In the genomic region with DNA sequence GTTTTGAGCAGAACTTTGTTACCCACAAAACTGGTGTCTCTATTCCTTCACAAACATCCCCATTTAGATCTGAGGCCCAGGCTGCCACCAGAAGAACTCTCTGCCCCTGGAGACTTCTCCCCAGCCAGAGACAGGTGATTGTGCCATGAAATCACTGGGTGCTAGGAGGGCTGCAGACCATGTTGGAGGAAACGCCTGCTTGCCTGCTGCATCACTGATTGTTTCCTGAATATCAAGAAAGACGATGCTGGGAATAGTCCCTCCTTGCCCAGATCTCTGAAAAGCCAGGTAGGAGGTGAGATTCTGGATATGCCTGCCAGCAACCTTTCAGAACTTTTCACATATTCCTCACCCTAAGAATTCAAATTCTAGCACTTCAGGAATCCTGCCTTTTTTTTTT, we compare ENCODE assay signal across 18 cellular contexts. TPM values are rescaled to one million over a fixed set of nuclear protein-coding genes. Genes with fewer than 3 reads are reported as not detected.
DNase-seq lines count a peak whose midpoint lies in the region; ATAC-seq, FAIRE-seq and TF ChIP-seq lines count a peak whose summit lies in the region.
"Had no signal": no experiment of that assay in that cellular context is flagged by ENCODE, and none has a peak within 500 bp of the region (broad histone marks: within the 10 kb centered on the region; RNA-seq: fewer than 3 reads in every experiment).

No MANE protein-coding gene starts in this region.

- H3K9me3 ChIP-seq in heart right ventricle (no peaks in the 10 kb centered on the region), H1 (ENCODE audit: insufficient read depth in 2 of 2, low read depth in 1 of 2, low read length in 1 of 2) (no peaks in the 10 kb centered on the region), trophoblast cell (ENCODE audit: insufficient read depth, low read depth, low read length) (no peaks in the 10 kb centered on the region)
- H3K9me3 ChIP-seq: BLaER1 treated with 17β-estradiol and CSF1 and Interleukin-3, amounts not matched to agents 10 nM and 100 nM had no signal

- CTCF ChIA-PET in H1 (lab: Charles Lee; ENCODE audit: partially characterized antibody) = no interaction called here
- CTCF ChIA-PET in RWPE1 (lab: Yijun Ruan, JAX) = no interaction called here

- DNase-seq in heart right ventricle (no peak), left cardiac atrium (no peak), GM23338 (ENCODE audit: low spot score) (no peak), H1 (ENCODE audit: low read depth in 1 of 2, low spot score in 2 of 2) (no peak), trophoblast cell (no peak), NCI-H82 (lab: John Stamatoyannopoulos, UW) (no peak), RWPE1 (ENCODE audit: low spot score) (no peak)
- DNase-seq: 8988T; Calu3; CD8-positive, alpha-beta T cell; DMS79 treated with DMSO at 0.1 percent for 48 hours; GF-D8; GOT3; H9 had no signal

- no peak for FAIRE-seq in H1 (lab: Jason Lieb, UNC)

- no peak overlapping the region for H2AK5ac ChIP-seq in H1 (ENCODE audit: low read depth, low read length)
- H2AK5ac ChIP-seq in trophoblast cell (ENCODE audit: low read length) = no peak overlapping the region

- H3K4me3 ChIP-seq in heart right ventricle (no peak overlapping the region), GM23338 (no peak overlapping the region), H1 (ENCODE audit: extremely low read depth in 1 of 4, insufficient read depth in 2 of 4, low read depth in 3 of 4, low read length in 4 of 4) (no peak overlapping the region), trophoblast cell (ENCODE audit: low read depth, low read length) (no peak overlapping the region)
- H3K4me3 ChIP-seq: BLaER1 treated with 17β-estradiol and CSF1 and Interleukin-3, amounts not matched to agents 10 nM and 100 nM had no signal

- H4K91ac ChIP-seq in H1 (replicated peaks; ENCODE audit: insufficient read length, low read length) = no peak overlapping the region
- peak overlapping the region; percentile 15 for H4K91ac ChIP-seq in trophoblast cell (ENCODE audit: low read depth, low read length)

- H3K27ac Mint-ChIP-seq in GM23338 = no peak overlapping the region
- H3K27ac Mint-ChIP-seq: B cell; CD8-positive, alpha-beta T cell; H9 had no signal

- H3K18ac ChIP-seq in H1 (ENCODE audit: extremely low read depth, low read length) (no peak overlapping the region), trophoblast cell (ENCODE audit: low read length) (no peak overlapping the region)

- H2BK5ac ChIP-seq in H1 (ENCODE audit: low read depth, low read length) (no peak overlapping the region), trophoblast cell (ENCODE audit: low read depth, low read length, poor library complexity) (no peak overlapping the region)

- no peaks in the 10 kb centered on the region for H3K23me2 ChIP-seq in H1 (ENCODE audit: low read depth, low read length)

- TF ChIP-seq POLR2A in H1 (IDR thresholded peaks at IDR 0.05; ENCODE audit: control extremely low read depth in 1 of 2, low read depth in 2 of 2, low read length in 2 of 2) = no peak

- no peak for ATAC-seq in heart right ventricle
- ATAC-seq in left cardiac atrium = no peak
- no peak for ATAC-seq in GM23338
- no peak for ATAC-seq in HG03378 (IDR thresholded peaks at IDR 0.05; ENCODE audit: unreplicated experiment)
- ATAC-seq: CD8-positive, alpha-beta T cell had no signal

- no peaks in the 10 kb centered on the region for H3K27me3 Mint-ChIP-seq in GM23338 (ENCODE audit: insufficient read depth, low read depth, poor library complexity)

- TF ChIP-seq EP300 in H1 (IDR thresholded peaks at IDR 0.05; ENCODE audit: borderline replicate concordance in 1 of 2, low read depth in 2 of 2, low read length in 2 of 2) = no peak

- H2BK120ac ChIP-seq in H1 (replicated peaks; ENCODE audit: low read depth, low read length) (no peak overlapping the region), trophoblast cell (ENCODE audit: insufficient read depth, low read length, poor library complexity) (no peak overlapping the region)

- H3K36me3 ChIP-seq in heart right ventricle = no peaks in the 10 kb centered on the region
- H3K36me3 ChIP-seq in GM23338 (ENCODE audit: insufficient read depth) = no peaks in the 10 kb centered on the region
- H3K36me3 ChIP-seq in H1 (ENCODE audit: control insufficient read depth in 2 of 4, insufficient read depth in 4 of 4, low read length in 3 of 4) = no peaks in the 10 kb centered on the region
- H3K36me3 ChIP-seq in trophoblast cell (ENCODE audit: control insufficient read depth in 1 of 2, insufficient read depth in 2 of 2, low read length in 2 of 2) = no peaks in the 10 kb centered on the region
- H3K36me3 ChIP-seq: BLaER1 treated with 17β-estradiol and CSF1 and Interleukin-3, amounts not matched to agents 10 nM and 100 nM had no signal

- H2AFZ ChIP-seq in GM23338 (peak overlapping the region; percentile 33; the same call in 1 of the 2 replicates), H1 (ENCODE audit: low read length) (peak overlapping the region; percentile 60; the same call in 1 of the 2 replicates), trophoblast cell (ENCODE audit: insufficient read depth, low read length, poor library complexity) (no peak overlapping the region)

- no peaks in the 10 kb centered on the region for H3K9me3 Mint-ChIP-seq in GM23338
- H3K9me3 Mint-ChIP-seq: CD8-positive, alpha-beta T cell; H9 had no signal

- no peak overlapping the region for H2BK15ac ChIP-seq in H1 (ENCODE audit: low read length)

- peak overlapping the region in 6 of 10 donors; percentile 54 to 92 (median 74) for H3K27ac ChIP-seq in heart right ventricle
- no peak overlapping the region for H3K27ac ChIP-seq in GM23338 (ENCODE audit: low read depth)
- H3K27ac ChIP-seq in H1 (ENCODE audit: low read depth, low read length) = no peak overlapping the region
- no peak overlapping the region for H3K27ac ChIP-seq in trophoblast cell (ENCODE audit: low read depth, low read length)
- no peak overlapping the region for H3K27ac ChIP-seq in RWPE1
- H3K27ac ChIP-seq: BLaER1 treated with 17β-estradiol and CSF1 and Interleukin-3, amounts not matched to agents 10 nM and 100 nM had no signal

- H3K36me3 Mint-ChIP-seq in GM23338 (ENCODE audit: low read depth) = no peaks in the 10 kb centered on the region
- H3K36me3 Mint-ChIP-seq: CD8-positive, alpha-beta T cell had no signal

- H3F3A ChIP-seq in GM23338 (replicated peaks; ENCODE audit: low read depth) = no peaks in the 10 kb centered on the region

- H2BK12ac ChIP-seq in H1 (ENCODE audit: low read depth, low read length) = no peak overlapping the region
- peak overlapping the region; percentile 41 for H2BK12ac ChIP-seq in trophoblast cell (ENCODE audit: low read length)

- H3K4me3 Mint-ChIP-seq in GM23338 = no peak overlapping the region
- H3K4me3 Mint-ChIP-seq: B cell; CD8-positive, alpha-beta T cell; H9 had no signal

- no peak overlapping the region for H4K5ac ChIP-seq in H1 (ENCODE audit: insufficient read length, low read depth, low read length)

- intact Hi-C loops in heart right ventricle (cut with DNase I) = no loop called here
- intact Hi-C loops in left cardiac atrium (cut with DNase I) = no loop called here

- H3K23ac ChIP-seq in H1 (ENCODE audit: insufficient read length) = no peak overlapping the region
- no peak overlapping the region for H3K23ac ChIP-seq in trophoblast cell (ENCODE audit: low read length)

- H3K79me2 ChIP-seq in GM23338 (replicated peaks; ENCODE audit: insufficient read depth) (no peaks in the 10 kb centered on the region), H1 (ENCODE audit: control insufficient read depth in 1 of 2, insufficient read depth in 2 of 2, low read length in 2 of 2) (no peaks in the 10 kb centered on the region), trophoblast cell (ENCODE audit: control insufficient read depth, insufficient read depth, low read length, poor library complexity) (no peaks in the 10 kb centered on the region)

- POLR2A ChIA-PET in H1 (lab: Charles Lee; ENCODE audit: partially characterized antibody) = no interaction called here
- POLR2A ChIA-PET in RWPE1 (lab: Yijun Ruan, JAX; ENCODE audit: low non-redundant PET) = no interaction called here

- H4K12ac ChIP-seq in trophoblast cell (ENCODE audit: low read depth, low read length) = no peak overlapping the region

- H3K4me1 ChIP-seq in heart right ventricle (peaks cover 0 to 57% (median 33%) of the 10 kb centered on the region in 9 donors), GM23338 (ENCODE audit: insufficient read depth) (peaks cover 17% of the 10 kb centered on the region; the same call in 1 of the 2 replicates), H1 (replicated peaks in 1 of 4; ENCODE audit: control insufficient read depth in 3 of 4, insufficient read depth in 4 of 4, low read length in 3 of 4) (peaks cover 0 to 7% (median 4%) of the 10 kb centered on the region in 4 experiments; a peak in 3 of 7 replicates), trophoblast cell (ENCODE audit: control insufficient read depth in 1 of 2, insufficient read depth in 2 of 2, low read length in 2 of 2) (peaks cover 6 to 7% of the 10 kb centered on the region in 2 experiments)

- H3K4me2 ChIP-seq in GM23338 (no peak overlapping the region), H1 (ENCODE audit: insufficient read depth in 1 of 2, low read depth in 2 of 2, low read length in 2 of 2) (no peak overlapping the region), trophoblast cell (ENCODE audit: low read length) (no peak overlapping the region)
- H3K4me2 ChIP-seq: BLaER1 treated with 17β-estradiol and CSF1 and Interleukin-3, amounts not matched to agents 10 nM and 100 nM had no signal

- H4K8ac ChIP-seq in H1 (ENCODE audit: extremely low read depth, insufficient read depth, low read length) (no peak overlapping the region), trophoblast cell (ENCODE audit: low read depth, low read length) (no peak overlapping the region)

- H3K9ac ChIP-seq in H1 (replicated peaks in 1 of 4; ENCODE audit: extremely low read depth in 1 of 4, low read depth in 3 of 4, low read length in 3 of 4) (no peak overlapping the region), trophoblast cell (ENCODE audit: low read length) (no peak overlapping the region)
- H3K9ac ChIP-seq: BLaER1 treated with 17β-estradiol and CSF1 and Interleukin-3, amounts not matched to agents 10 nM and 100 nM had no signal

- H4K20me1 ChIP-seq in GM23338 (replicated peaks; ENCODE audit: insufficient read depth) = no peaks in the 10 kb centered on the region
- H4K20me1 ChIP-seq in H1 (replicated peaks in 1 of 2; ENCODE audit: control insufficient read depth in 1 of 2, insufficient read depth in 2 of 2, low read length in 2 of 2) = no peaks in the 10 kb centered on the region
- H4K20me1 ChIP-seq: BLaER1 treated with 17β-estradiol and CSF1 and Interleukin-3, amounts not matched to agents 10 nM and 100 nM had no signal

- peaks cover 43% of the 10 kb centered on the region for H3K4me1 Mint-ChIP-seq in GM23338
- H3K4me1 Mint-ChIP-seq: B cell had no signal

- H3K27me3 ChIP-seq in heart right ventricle (no peaks in the 10 kb centered on the region), GM23338 (ENCODE audit: insufficient read depth) (no peaks in the 10 kb centered on the region), H1 (replicated peaks in 1 of 4; ENCODE audit: control insufficient read depth in 3 of 4, extremely low read depth in 1 of 4, insufficient read depth in 3 of 4, low read length in 3 of 4) (no peaks in the 10 kb centered on the region), trophoblast cell (ENCODE audit: insufficient read depth, low read length) (no peaks in the 10 kb centered on the region)
- H3K27me3 ChIP-seq: BLaER1 treated with 17β-estradiol and CSF1 and Interleukin-3, amounts not matched to agents 10 nM and 100 nM had no signal

- H3K79me1 ChIP-seq in H1 (ENCODE audit: low read depth, low read length) (no peaks in the 10 kb centered on the region), trophoblast cell (ENCODE audit: low read length) (peaks cover 10% of the 10 kb centered on the region)

- no peak for TF ChIP-seq RAD21 in H1 (IDR thresholded peaks at IDR 0.05 in 1 of 2, conservative IDR thresholded peaks at IDR 0.05 in 1 of 2; ENCODE audit: low read depth in 2 of 2, low read length in 2 of 2)

- H3K56ac ChIP-seq in H1 (replicated peaks; ENCODE audit: insufficient read length, low read depth, low read length) = no peak overlapping the region

- 68 to 70% methylated on average over 2 of the region's 2 CpGs for WGBS in heart right ventricle, 2 donors
- 86% methylated on average over 2 of the region's 2 CpGs; no CpG with 5 or more reads in 1 of the 2 experiments for WGBS in H1 (ENCODE audit: extremely low coverage in 1 of 2, insufficient coverage in 1 of 2, insufficient read length in 1 of 2, insufficient replicate concordance in 2 of 2, low coverage in 1 of 2, low lambda C conversion rate in 2 of 2, missing lambda C conversion rate in 1 of 2), 2 experiments
- no CpG with 5 or more reads among the region's 2 CpGs for WGBS in trophoblast cell (ENCODE audit: extremely low coverage, insufficient coverage, insufficient read length)

- H3K14ac ChIP-seq in H1 (ENCODE audit: insufficient read length) = no peak overlapping the region
- H3K14ac ChIP-seq in trophoblast cell (ENCODE audit: low read length) = no peak overlapping the region

- no peaks in the 10 kb centered on the region for H3K9me2 ChIP-seq in GM23338 (ENCODE audit: insufficient read depth)

- no peak overlapping the region for H2BK20ac ChIP-seq in H1 (ENCODE audit: low read length)

- TF ChIP-seq CTCF in heart right ventricle (IDR thresholded peaks at IDR 0.05) (no peak), GM23338 (conservative IDR thresholded peaks at IDR 0.05; ENCODE audit: low read depth in 2 of 2) (no peak), H1 (IDR thresholded peaks at IDR 0.05; ENCODE audit: control extremely low read depth in 1 of 3, insufficient read depth in 1 of 3, low read depth in 1 of 3, low read length in 3 of 3) (no peak), RWPE1 (conservative IDR thresholded peaks at IDR 0.05; ENCODE audit: low read depth) (no peak)

- no peak overlapping the region for H3K4ac ChIP-seq in H1 (replicated peaks; ENCODE audit: insufficient read length, low read depth, low read length)
- no peak overlapping the region for H3K4ac ChIP-seq in trophoblast cell (ENCODE audit: low read depth, low read length)

RNA-seq across cellular contexts. Expression of gene ZNF366, which starts 8.1 kb away (rescaled TPM):
- total RNA-seq in heart right ventricle (10 to 100 TPM in 2 of 10 donors, 1 to 10 TPM in 8; 3.8 to 10.5 (median 5.4) TPM), left cardiac atrium (1 to 10 TPM; 7.0 to 9.1 TPM)
- polyA plus RNA-seq in heart right ventricle (1 to 10 TPM; 1.7 to 2.5 TPM), GM23338 (2016; fragmentation: Nextera tagmentation; extraction: Ambion mirVana) (not detected in 2 replicates), H1 (2011; rRNA removed) (not detected in 2 replicates)
- total RNA-seq in GM23338 (2014; rRNA removed; shearing (Covaris generic)) = not detected in 2 replicates
- not detected in 2 replicates for total RNA-seq in H1 (2021; fragmentation: NEBNext Ultra II Directional; extraction: Animal tissue kit (Norgen Biotek cat#: 25700))
- polyA plus RNA-seq in H1 (2011; cell fraction: cytosol; rRNA removed) = not detected
- polyA plus RNA-seq in H1 (2011; cell fraction: nucleus; rRNA removed) = not detected
- polyA plus RNA-seq in H1 (2012, experiment 1 of 2) = not detected in 4 replicates
- polyA plus RNA-seq in H1 (2012, experiment 2 of 2) = not detected
- not detected for polyA plus RNA-seq in H1 (2013, experiment 1 of 2)
- polyA plus RNA-seq in H1 (2013, experiment 2 of 2) = not detected
- not detected in 2 replicates for polyA minus RNA-seq in H1 (2011; rRNA and poly(A)+ RNA removed)
- not detected for polyA minus RNA-seq in H1 (2011; cell fraction: cytosol; rRNA and poly(A)+ RNA removed)
- polyA minus RNA-seq in H1 (2011; cell fraction: nucleus; rRNA and poly(A)+ RNA removed) = not detected
- 0.53 and 0.68 TPM in 2 replicates for polyA plus RNA-seq in trophoblast cell (2013)
- total RNA-seq: B cell; Calu3; CD8-positive, alpha-beta T cell; H9; HT-29 had no signal

Comparison
In these comparisons a context has a peak if more than half of its experiments do, and no peak if none do; other contexts are left out.
1. H3K27ac ChIP-seq: peak in heart right ventricle (6 of 10); none in GM23338 (single experiment), H1 (single experiment), trophoblast cell (single experiment) and RWPE1 (single experiment).